24 cellular contexts compared by ENCODE assay signal in the genomic region with DNA sequence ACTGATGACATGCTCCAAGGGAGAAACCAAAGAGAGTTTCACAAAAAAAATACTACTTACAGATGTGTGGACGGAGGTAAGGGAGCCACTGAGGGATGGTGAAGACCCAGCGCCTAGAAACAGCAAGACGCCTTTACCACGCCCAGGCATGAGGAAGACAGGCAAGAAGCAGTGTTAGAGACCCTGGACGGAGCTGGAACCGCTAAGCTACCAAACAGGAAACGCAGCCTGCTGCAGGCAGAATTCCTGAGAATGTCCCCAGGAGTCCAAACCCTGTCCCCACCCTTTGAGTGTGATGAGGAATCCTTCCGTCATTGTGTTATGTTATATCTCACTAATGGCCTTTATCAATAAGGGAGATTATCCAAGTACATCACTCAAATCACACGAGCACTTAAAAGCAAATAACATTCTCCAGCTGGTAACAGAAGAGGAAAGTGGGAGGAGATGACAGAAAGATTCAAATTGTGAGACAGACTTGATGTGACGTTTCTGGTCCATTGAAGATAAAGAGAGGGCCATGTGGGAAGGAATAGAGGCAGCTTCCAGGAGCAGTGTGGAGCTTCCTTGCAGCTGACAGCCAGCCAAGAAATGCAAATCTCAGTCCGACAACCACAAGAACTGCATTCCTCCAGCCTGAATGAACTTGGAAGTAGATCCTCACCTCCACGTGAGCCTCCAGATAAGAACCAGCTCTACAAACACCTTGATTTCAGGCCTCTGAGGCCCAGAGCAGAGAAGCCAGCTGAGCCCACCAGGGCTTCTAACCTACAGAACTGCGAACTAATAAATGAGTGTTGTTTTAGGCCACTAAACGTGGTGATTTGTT. TPM values are rescaled to one million over a fixed set of nuclear protein-coding genes. Genes with fewer than 3 reads are reported as not detected.
DNase-seq lines count a peak whose midpoint lies in the region; TF ChIP-seq lines count a peak whose summit lies in the region.
"Had no signal": no experiment of that assay in that cellular context is flagged by ENCODE, and none has a peak within 500 bp of the region (broad histone marks: within the 10 kb centered on the region; RNA-seq: fewer than 3 reads in every experiment).

No MANE protein-coding gene starts in this region.

- H2BK15ac ChIP-seq in mesendoderm (replicated peaks; ENCODE audit: low read depth): no peak overlapping the region

- no peak overlapping the region for H4K8ac ChIP-seq in mesendoderm (ENCODE audit: low read depth, low read length)

- DNase-seq in ELF-1 (ENCODE audit: low read depth, low spot score) (peak; percentile 73), SK-N-DZ (ENCODE audit: low spot score) (peak; percentile 40), endodermal cell (peak; percentile 67), mesendoderm (peak; percentile 92), prostate gland (ENCODE audit: low spot score) (no peak)
- DNase-seq in effector CD8-positive, alpha-beta T cell (lab: John Stamatoyannopoulos, UW): no peak
- DNase-seq in activated T-helper 1 cell treated with anti-CD3 and anti-CD28 coated beads, Interleukin-12 subunit alpha, Interleukin-12 subunit beta, Interleukin-2, Interleukin-4 antibody, amounts not matched to agents 30 ng/mL and 10 ng/mL and 1 ng/mL, durations not matched to agents 14 hours and 24 hours and 36 hours (ENCODE audit: low spot score): no peak
- DNase-seq: AML-193; CD4-positive, alpha-beta T cell; Karpas-422; NCI-H1092; NCI-H1436; NCI-H187; NCI-H2081 treated with DMSO at 0.1 percent for 48 hours; NCI-H69; Right ventricle myocardium superior; RPMI8226 had no signal

- H3K4me1 Mint-ChIP-seq in endodermal cell: peaks cover 2% of the 10 kb centered on the region
- H3K4me1 Mint-ChIP-seq in activated T-helper 1 cell treated with anti-CD3 and anti-CD28 coated beads, Interleukin-12 subunit alpha, Interleukin-12 subunit beta, Interleukin-2, Interleukin-4 antibody, amounts not matched to agents 30 ng/mL and 10 ng/mL and 1 ng/mL, durations not matched to agents 14 hours and 24 hours and 36 hours (ENCODE audit: low read depth): no peaks in the 10 kb centered on the region

- H3K79me2 ChIP-seq in mesendoderm (ENCODE audit: control insufficient read depth, insufficient read depth, low read length): no peaks in the 10 kb centered on the region

- H2BK5ac ChIP-seq in mesendoderm (ENCODE audit: low read length): no peak overlapping the region

- H3K27ac ChIP-seq in endodermal cell (ENCODE audit: low read depth, low read length) (no peak overlapping the region), mesendoderm (ENCODE audit: low read depth, low read length) (peak overlapping the region; percentile 26), prostate gland (no peak overlapping the region)
- H3K27ac ChIP-seq: A549; BLaER1 treated with 17β-estradiol and CSF1 and Interleukin-3, amounts not matched to agents 10 nM and 100 nM; SJSA1 had no signal

- H3K4me2 ChIP-seq in mesendoderm (ENCODE audit: low read length): no peak overlapping the region
- H3K4me2 ChIP-seq: A549; BLaER1 treated with 17β-estradiol and CSF1 and Interleukin-3, amounts not matched to agents 10 nM and 100 nM had no signal

- H3K4ac ChIP-seq in mesendoderm (ENCODE audit: low read depth, low read length): no peak overlapping the region

- no peak overlapping the region for H3K27ac Mint-ChIP-seq in endodermal cell
- no peak overlapping the region for H3K27ac Mint-ChIP-seq in activated T-helper 1 cell treated with anti-CD3 and anti-CD28 coated beads, Interleukin-12 subunit alpha, Interleukin-12 subunit beta, Interleukin-2, Interleukin-4 antibody, amounts not matched to agents 30 ng/mL and 10 ng/mL and 1 ng/mL, durations not matched to agents 14 hours and 24 hours and 36 hours
- H3K27ac Mint-ChIP-seq: CD4-positive, alpha-beta T cell had no signal

- H3K56ac ChIP-seq in mesendoderm (ENCODE audit: low read length): no peak overlapping the region

- no peaks in the 10 kb centered on the region for H3K9me3 Mint-ChIP-seq in endodermal cell
- no peaks in the 10 kb centered on the region for H3K9me3 Mint-ChIP-seq in activated T-helper 1 cell treated with anti-CD3 and anti-CD28 coated beads, Interleukin-12 subunit alpha, Interleukin-12 subunit beta, Interleukin-2, Interleukin-4 antibody, amounts not matched to agents 30 ng/mL and 10 ng/mL and 1 ng/mL, durations not matched to agents 14 hours and 24 hours and 36 hours
- H3K9me3 Mint-ChIP-seq: CD4-positive, alpha-beta T cell had no signal

- H3K27me3 ChIP-seq in endodermal cell (ENCODE audit: control insufficient read depth, insufficient read depth, low read length, poor library complexity, severe bottlenecking) (peaks cover 7% of the 10 kb centered on the region), mesendoderm (ENCODE audit: insufficient read depth, low read length, poor library complexity) (no peaks in the 10 kb centered on the region), prostate gland (replicated peaks; ENCODE audit: insufficient read depth) (no peaks in the 10 kb centered on the region)
- H3K27me3 ChIP-seq: BLaER1 treated with 17β-estradiol and CSF1 and Interleukin-3, amounts not matched to agents 10 nM and 100 nM; SJSA1 had no signal

- H2BK120ac ChIP-seq in mesendoderm (ENCODE audit: low read depth, low read length): no peak overlapping the region

- H3K4me3 ChIP-seq in endodermal cell (ENCODE audit: low read length): no peak overlapping the region
- no peak overlapping the region for H3K4me3 ChIP-seq in mesendoderm (ENCODE audit: low read length)
- no peak overlapping the region for H3K4me3 ChIP-seq in prostate gland
- H3K4me3 ChIP-seq: A549; BLaER1 treated with 17β-estradiol and CSF1 and Interleukin-3, amounts not matched to agents 10 nM and 100 nM; SJSA1 had no signal

- no peak for TF ChIP-seq POLR2A in prostate gland (IDR thresholded peaks at IDR 0.05)

- H3K4me1 ChIP-seq in endodermal cell (ENCODE audit: control insufficient read depth, insufficient read depth, low read length): peaks cover 6% of the 10 kb centered on the region
- H3K4me1 ChIP-seq in mesendoderm (ENCODE audit: control insufficient read depth, low read depth, low read length): peaks cover 6% of the 10 kb centered on the region
- H3K4me1 ChIP-seq in prostate gland (replicated peaks): no peaks in the 10 kb centered on the region
- H3K4me1 ChIP-seq: A549, SJSA1 had no signal

- no peak overlapping the region for H3K23ac ChIP-seq in mesendoderm (ENCODE audit: low read length)

- H3K4me3 Mint-ChIP-seq in endodermal cell: no peak overlapping the region
- H3K4me3 Mint-ChIP-seq in activated T-helper 1 cell treated with anti-CD3 and anti-CD28 coated beads, Interleukin-12 subunit alpha, Interleukin-12 subunit beta, Interleukin-2, Interleukin-4 antibody, amounts not matched to agents 30 ng/mL and 10 ng/mL and 1 ng/mL, durations not matched to agents 14 hours and 24 hours and 36 hours: no peak overlapping the region
- H3K4me3 Mint-ChIP-seq: CD4-positive, alpha-beta T cell had no signal

- no peak overlapping the region for H3K9ac ChIP-seq in endodermal cell (ENCODE audit: extremely low read depth, low read length, poor library complexity, severe bottlenecking)
- no peak overlapping the region for H3K9ac ChIP-seq in mesendoderm (ENCODE audit: low read length)
- H3K9ac ChIP-seq: BLaER1 treated with 17β-estradiol and CSF1 and Interleukin-3, amounts not matched to agents 10 nM and 100 nM had no signal

- no peak for TF ChIP-seq CTCF in endodermal cell (conservative IDR thresholded peaks at IDR 0.05)
- no peak for TF ChIP-seq CTCF in prostate gland (IDR thresholded peaks at IDR 0.05)

- no peaks in the 10 kb centered on the region for H3K36me3 Mint-ChIP-seq in endodermal cell (ENCODE audit: low read depth)
- H3K36me3 Mint-ChIP-seq in activated T-helper 1 cell treated with anti-CD3 and anti-CD28 coated beads, Interleukin-12 subunit alpha, Interleukin-12 subunit beta, Interleukin-2, Interleukin-4 antibody, amounts not matched to agents 30 ng/mL and 10 ng/mL and 1 ng/mL, durations not matched to agents 14 hours and 24 hours and 36 hours (ENCODE audit: low read depth): no peaks in the 10 kb centered on the region

- H3K36me3 ChIP-seq in endodermal cell (ENCODE audit: control insufficient read depth, insufficient read depth, low read length) (no peaks in the 10 kb centered on the region), mesendoderm (ENCODE audit: control insufficient read depth, insufficient read depth, low read length) (no peaks in the 10 kb centered on the region), prostate gland (no peaks in the 10 kb centered on the region)
- H3K36me3 ChIP-seq: BLaER1 treated with 17β-estradiol and CSF1 and Interleukin-3, amounts not matched to agents 10 nM and 100 nM; SJSA1 had no signal

- H3K27me3 Mint-ChIP-seq in endodermal cell (ENCODE audit: insufficient read depth): peaks cover 9% of the 10 kb centered on the region
- peaks cover 15% of the 10 kb centered on the region for H3K27me3 Mint-ChIP-seq in activated T-helper 1 cell treated with anti-CD3 and anti-CD28 coated beads, Interleukin-12 subunit alpha, Interleukin-12 subunit beta, Interleukin-2, Interleukin-4 antibody, amounts not matched to agents 30 ng/mL and 10 ng/mL and 1 ng/mL, durations not matched to agents 14 hours and 24 hours and 36 hours (ENCODE audit: insufficient read depth)

- no peak overlapping the region for H4K5ac ChIP-seq in mesendoderm (ENCODE audit: low read length)

- H3K79me1 ChIP-seq in mesendoderm (ENCODE audit: low read length): no peaks in the 10 kb centered on the region

- WGBS in endodermal cell (ENCODE audit: insufficient coverage in 1 of 2, insufficient read length in 1 of 2), 2 experiments: 88 to 93% methylated on average over 11 to 13 of the region's 14 CpGs
- WGBS in mesendoderm (ENCODE audit: extremely low coverage, insufficient coverage, low lambda C conversion rate): no CpG with 5 or more reads among the region's 14 CpGs
- 65% methylated on average over 14 of the region's 14 CpGs for WGBS in prostate gland

- H2AK5ac ChIP-seq in mesendoderm (ENCODE audit: low read length): no peak overlapping the region

- no peak overlapping the region for H3K18ac ChIP-seq in mesendoderm (ENCODE audit: low read length)

- H3K9me3 ChIP-seq in endodermal cell (ENCODE audit: control insufficient read depth, low read length) (no peaks in the 10 kb centered on the region), prostate gland (no peaks in the 10 kb centered on the region)
- H3K9me3 ChIP-seq: A549; BLaER1 treated with 17β-estradiol and CSF1 and Interleukin-3, amounts not matched to agents 10 nM and 100 nM; SJSA1 had no signal

- intact Hi-C loops in prostate gland (cut with DNase I): loop anchor here (10.0 kb wide), 1 partner anchor 1100 kb away; no protein-coding TSS in a partner anchor
- intact Hi-C loops in activated T-helper 1 cell treated with anti-CD3 and anti-CD28 coated beads, Interleukin-12 subunit alpha, Interleukin-12 subunit beta, Interleukin-2, Interleukin-4 antibody, amounts not matched to agents 30 ng/mL and 10 ng/mL and 1 ng/mL, durations not matched to agents 14 hours and 24 hours and 36 hours (cut with micrococcal nuclease): loop anchor here (5.0 kb wide), 1 partner anchor 538 kb away; no protein-coding TSS in a partner anchor

RNA-seq across cellular contexts. Expression of gene FAM181B, which starts 19.1 kb away (rescaled TPM):
- polyA plus RNA-seq in SK-N-DZ (2014; cell fraction: cytosol; rRNA removed): 0.17 and 0.58 TPM in 2 replicates
- polyA plus RNA-seq in SK-N-DZ (2014; cell fraction: nucleus; rRNA removed): 0.81 and 0.85 TPM in 2 replicates
- total RNA-seq in endodermal cell: 1 to 10 TPM; 1.5 to 4.7 TPM
- polyA plus RNA-seq in endodermal cell (2013, experiment 1 of 2): 7.8 TPM
- 7.0 TPM for polyA plus RNA-seq in endodermal cell (2013, experiment 2 of 2)
- 0.44 TPM for polyA plus RNA-seq in mesendoderm (2013, experiment 1 of 2)
- polyA plus RNA-seq in mesendoderm (2013, experiment 2 of 2): 0.48 TPM
- total RNA-seq in prostate gland: 1 to 10 TPM in 1 of 2 donors, under 1 TPM in 1; 0.85 to 2.0 TPM
- total RNA-seq in activated T-helper 1 cell treated with anti-CD3 and anti-CD28 coated beads, Interleukin-12 subunit alpha, Interleukin-12 subunit beta, Interleukin-2, Interleukin-4 antibody, amounts not matched to agents 30 ng/mL and 10 ng/mL and 1 ng/mL, durations not matched to agents 14 hours and 24 hours and 36 hours: not detected in 2 replicates
- total RNA-seq: H4, HepG2, HT-29, NCI-H460 had no signal
- polyA plus RNA-seq: HepG2 had no signal

Comparison
In these comparisons a context has a peak if more than half of its experiments do, and no peak if none do; other contexts are left out.
1. DNase-seq: peak in ELF-1 (single experiment), SK-N-DZ (single experiment), endodermal cell (single experiment) and mesendoderm (single experiment); none in effector CD8-positive, alpha-beta T cell (single experiment), prostate gland (single experiment) and activated T-helper 1 cell treated with anti-CD3 and anti-CD28 coated beads, Interleukin-12 subunit alpha, Interleukin-12 subunit beta, Interleukin-2, Interleukin-4 antibody, amounts not matched to agents 30 ng/mL and 10 ng/mL and 1 ng/mL, durations not matched to agents 14 hours and 24 hours and 36 hours (single experiment).